ENCODE assay signal across 11 cellular contexts in genomic region chr4:138562544-138562961, GRCh38.
DNase-seq lines count a peak whose midpoint lies in the region; ATAC-seq and FAIRE-seq lines count a peak whose summit lies in the region.
"Had no signal": no experiment of that assay in that cellular context is flagged by ENCODE, and none has a peak within 500 bp of the region (broad histone marks: within the 10 kb centered on the region; RNA-seq: fewer than 3 reads in every experiment).

No MANE protein-coding gene starts in this region.

- DNase-seq in fibroblast of gingiva (ENCODE audit: low read depth) = peak; percentile 89
- DNase-seq in RCC 7860 (ENCODE audit: low spot score) = no peak
- no peak for DNase-seq in Kasumi-1 (lab: John Stamatoyannopoulos, UW)
- no peak for DNase-seq in head of caudate nucleus
- DNase-seq: NCI-H1694 treated with DMSO at 0.1 percent for 48 hours had no signal

- H2AFZ ChIP-seq in ACC112 (ENCODE audit: low read length, unreplicated experiment) = peak overlapping the region; percentile 87

- no peaks in the 10 kb centered on the region for H3K36me3 ChIP-seq in ACC112 (ENCODE audit: insufficient read depth, low read length)

- FAIRE-seq in RCC 7860 (lab: Jason Lieb, UNC) = no peak
- FAIRE-seq: GM18507 had no signal

- H3K4me1 ChIP-seq in ACC112 (ENCODE audit: control insufficient read depth, insufficient read depth, low read length, unreplicated experiment) = peaks cover 8% of the 10 kb centered on the region
- H3K4me1 ChIP-seq: psoas muscle had no signal

- no peak overlapping the region for H3K4me3 ChIP-seq in ACC112 (ENCODE audit: low read depth, low read length)
- H3K4me3 ChIP-seq: psoas muscle had no signal

- no peaks in the 10 kb centered on the region for H3K79me2 ChIP-seq in ACC112 (ENCODE audit: control insufficient read depth, insufficient read depth, low read length, unreplicated experiment)

- H3K27me3 ChIP-seq in ACC112 (ENCODE audit: insufficient read depth, low read length) = peaks cover 4% of the 10 kb centered on the region; the same call in 1 of the 2 replicates

- intact Hi-C loops in head of caudate nucleus (cut with DNase I) = no loop called here

- ATAC-seq in GM19025 (IDR thresholded peaks at IDR 0.05; ENCODE audit: low read depth, unreplicated experiment) (peak; percentile 52), HG03457 (IDR thresholded peaks at IDR 0.05; ENCODE audit: unreplicated experiment) (peak; percentile 65), GM21825 (IDR thresholded peaks at IDR 0.05; ENCODE audit: unreplicated experiment) (no peak)
- ATAC-seq: psoas muscle had no signal

- H3K27ac ChIP-seq in ACC112 (ENCODE audit: low read depth, low read length) = peak overlapping the region; percentile 33; the same call in 1 of the 2 replicates
- H3K27ac ChIP-seq: psoas muscle had no signal
